18 cellular contexts compared by ENCODE assay signal in the genomic region with DNA sequence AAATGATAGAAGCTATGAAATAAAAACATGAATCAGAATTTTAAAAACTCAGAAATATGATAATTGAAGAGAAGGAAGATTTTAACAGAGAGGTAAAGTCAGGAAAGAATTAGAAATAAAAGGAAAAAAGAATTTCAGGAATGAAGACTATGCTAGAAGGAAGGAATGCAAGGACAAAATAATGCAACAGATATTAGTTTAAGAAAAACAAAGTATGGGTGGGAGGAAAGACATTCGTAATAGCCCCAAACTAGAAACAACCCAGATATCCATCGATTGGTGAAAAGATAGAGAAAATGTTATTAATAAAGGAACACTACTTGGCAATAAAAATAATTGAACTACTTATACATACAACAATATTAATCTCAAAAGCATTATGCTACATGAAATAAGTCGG.
"Had no signal": no experiment of that assay in that cellular context is flagged by ENCODE, and none has a peak within 500 bp of the region (broad histone marks: within the 10 kb centered on the region; RNA-seq: fewer than 3 reads in every experiment).

No MANE protein-coding gene starts in this region.

- H3K4me1 Mint-ChIP-seq: immature natural killer cell, memory B cell had no signal

- H3K36me3 ChIP-seq: gastrocnemius medialis, pancreas had no signal

- H3K27ac ChIP-seq: body of pancreas, coronary artery, gastrocnemius medialis, pancreas, tibial artery had no signal

- H3K4me1 ChIP-seq: body of pancreas, gastrocnemius medialis, pancreas had no signal

- H3K9me3 ChIP-seq: body of pancreas, gastrocnemius medialis, pancreas, tibial artery had no signal

- H3K27ac Mint-ChIP-seq: activated naive CD8-positive, alpha-beta T cell; activated T-helper 1 cell treated with anti-CD3 and anti-CD28 coated beads, Interleukin-12 subunit alpha, Interleukin-12 subunit beta, Interleukin-2, Interleukin-4 antibody, amounts not matched to agents 30 ng/mL and 10 ng/mL and 1 ng/mL, durations not matched to agents 14 hours and 24 hours and 36 hours; immature natural killer cell; memory B cell; naive thymus-derived CD8-positive, alpha-beta T cell had no signal

- ATAC-seq: body of pancreas; gastrocnemius medialis; naive thymus-derived CD8-positive, alpha-beta T cell; pancreas; sciatic nerve had no signal

- H3K27me3 ChIP-seq: body of pancreas, gastrocnemius medialis, pancreas, tibial artery had no signal

- H3K4me3 Mint-ChIP-seq: activated naive CD8-positive, alpha-beta T cell; activated T-helper 1 cell treated with anti-CD3 and anti-CD28 coated beads, Interleukin-12 subunit alpha, Interleukin-12 subunit beta, Interleukin-2, Interleukin-4 antibody, amounts not matched to agents 30 ng/mL and 10 ng/mL and 1 ng/mL, durations not matched to agents 14 hours and 24 hours and 36 hours; immature natural killer cell; memory B cell; naive thymus-derived CD8-positive, alpha-beta T cell had no signal

- DNase-seq: activated CD4-positive, alpha-beta T cell treated with anti-CD3 and anti-CD28 coated beads, Interleukin-2, amount 50 U/mL, for 4 hours; amniotic stem cell; body of pancreas; caudate nucleus; gastrocnemius medialis; head of caudate nucleus; immature natural killer cell; naive thymus-derived CD8-positive, alpha-beta T cell; pancreas; stimulated activated CD4-positive, alpha-beta T cell treated with anti-CD3 and anti-CD28 coated beads, Interleukin-2, amount 100 ng/mL, for 24 hours; stimulated activated naive CD4-positive, alpha-beta T cell treated with Interleukin-2 at 50 U/mL for 16 hours; substantia nigra; tibial artery had no signal

- H3K4me3 ChIP-seq: body of pancreas, coronary artery, gastrocnemius medialis, pancreas, tibial artery had no signal
